ENCODE assay signal across 8 cellular contexts in genomic region chr3:195990841-195991174, GRCh38.
A peak's percentile ranks its signal among the peaks of the same experiment; 100 is the strongest.
DNase-seq lines count a peak whose midpoint lies in the region; ATAC-seq, FAIRE-seq and TF ChIP-seq lines count a peak whose summit lies in the region.
"Not testable (repeated sequence)": the region's sequence is repeated elsewhere in the genome, so short reads cannot be mapped to it uniquely, and the experiment has no call there.

No MANE protein-coding gene starts in this region.

- not testable (repeated sequence) for H3K27me3 Mint-ChIP-seq in activated naive CD8-positive, alpha-beta T cell treated with anti-CD3 and anti-CD28 coated beads, Interleukin-2, amount 50 U/mL, for 24 hours; neural progenitor cell (ENCODE audit: insufficient read depth, low read depth)

- H3K4me3 ChIP-seq in BLaER1, result peak overlapping the region; percentile 77
- H3K4me3 ChIP-seq in HL-60 (replicated peaks; ENCODE audit: insufficient read depth, low read length), result peak overlapping the region; percentile 66
- peak overlapping the region in 1 of 3 experiments; percentile 44 for H3K4me3 ChIP-seq in endothelial cell of umbilical vein (replicated peaks in 1 of 3; ENCODE audit: insufficient read depth in 1 of 3, low read depth in 1 of 3, low read length in 3 of 3)
- H3K4me3 ChIP-seq in kidney epithelial cell (ENCODE audit: low read depth, low read length), result peak overlapping the region; percentile 60
- H3K4me3 ChIP-seq in neural progenitor cell, result peak overlapping the region; percentile 72
- H3K4me3 ChIP-seq in suprapubic skin, result peak overlapping the region; percentile 75

- H3K4me1 Mint-ChIP-seq in activated naive CD8-positive, alpha-beta T cell treated with anti-CD3 and anti-CD28 coated beads, Interleukin-2, amount 50 U/mL, for 24 hours, result peaks cover 10% of the 10 kb centered on the region
- not testable (repeated sequence) for H3K4me1 Mint-ChIP-seq in neural progenitor cell

- H3K9me1 ChIP-seq in endothelial cell of umbilical vein (replicated peaks; ENCODE audit: control insufficient read depth, extremely low read depth, insufficient read depth, low read length), result not testable (repeated sequence)

- dilution Hi-C loops in endothelial cell of umbilical vein (cut with MboI; ENCODE audit: extremely low pct_ligation_motif_present, low sequenced_read_pairs), result not testable (repeated sequence)

- DNase-seq in HL-60 (ENCODE audit: low read depth in 1 of 2, low spot score in 1 of 2); activated naive CD8-positive, alpha-beta T cell treated with anti-CD3 and anti-CD28 coated beads, Interleukin-2, amount 50 U/mL, for 24 hours; endothelial cell of umbilical vein (ENCODE audit: low read depth, low spot score); kidney epithelial cell (ENCODE audit: low read depth); neural progenitor cell (ENCODE audit: low spot score); suprapubic skin (ENCODE audit: low spot score in 2 of 2): not testable (repeated sequence)

- POLR2A ChIA-PET in endothelial cell of umbilical vein (lab: Charles Lee), result not testable (repeated sequence)

- intact Hi-C loops in endothelial cell of umbilical vein (cut with micrococcal nuclease), result loop anchor here (5.0 kb wide), 1 partner anchor 139 kb away; no protein-coding TSS in a partner anchor

- not testable (repeated sequence) for H3K27me3 ChIP-seq in BLaER1; HL-60 (ENCODE audit: insufficient read depth, poor library complexity, severe bottlenecking); endothelial cell of umbilical vein (ENCODE audit: control insufficient read depth in 2 of 2, insufficient read depth in 2 of 2, low read length in 2 of 2); kidney epithelial cell (ENCODE audit: control insufficient read depth, insufficient read depth, low read length); neural progenitor cell; suprapubic skin

- H3K9me3 ChIP-seq in BLaER1; endothelial cell of umbilical vein (replicated peaks; ENCODE audit: control insufficient read depth, insufficient read depth, low read length); neural progenitor cell (ENCODE audit: low read depth); suprapubic skin: not testable (repeated sequence)

- not testable (repeated sequence) for H3K79me2 ChIP-seq in endothelial cell of umbilical vein (ENCODE audit: control insufficient read depth, insufficient read depth, low read length)
- peaks cover 22% of the 10 kb centered on the region for H3K79me2 ChIP-seq in neural progenitor cell (ENCODE audit: low read depth)

- not testable (repeated sequence) for H3F3A ChIP-seq in neural progenitor cell (ENCODE audit: low read depth)

- H3K9ac ChIP-seq in BLaER1, result peak overlapping the region; percentile 81; the same call in 1 of the 2 replicates
- H3K9ac ChIP-seq in endothelial cell of umbilical vein (replicated peaks; ENCODE audit: extremely low read depth, insufficient read depth, low read length); neural progenitor cell: not testable (repeated sequence)

- H3K9me3 Mint-ChIP-seq in activated naive CD8-positive, alpha-beta T cell treated with anti-CD3 and anti-CD28 coated beads, Interleukin-2, amount 50 U/mL, for 24 hours; neural progenitor cell: not testable (repeated sequence)

- H3K4me2 ChIP-seq in BLaER1 (peak overlapping the region; percentile 75), neural progenitor cell (peak overlapping the region; percentile 71)
- not testable (repeated sequence) for H3K4me2 ChIP-seq in endothelial cell of umbilical vein (ENCODE audit: insufficient read depth, low read length)

- ATAC-seq in SK-N-SH treated with all-trans-retinoic acid at 6 μM for 48 hours, result peak; percentile 8; the same call in 2 of the 3 replicates
- not testable (repeated sequence) for ATAC-seq in activated naive CD8-positive, alpha-beta T cell treated with anti-CD3 and anti-CD28 coated beads, Interleukin-2, amount 50 U/mL, for 24 hours

- H2AFZ ChIP-seq in endothelial cell of umbilical vein (ENCODE audit: low read depth, low read length), result peak overlapping the region; percentile 91
- H2AFZ ChIP-seq in neural progenitor cell (replicated peaks), result peak overlapping the region; percentile 95

- not testable (repeated sequence) for H4K20me1 ChIP-seq in BLaER1; endothelial cell of umbilical vein (replicated peaks; ENCODE audit: control insufficient read depth, extremely low read depth, insufficient read depth, low read length); neural progenitor cell (ENCODE audit: low read depth)

- H3K27ac ChIP-seq in BLaER1 (peak overlapping the region; percentile 80), suprapubic skin (peak overlapping the region; percentile 85)
- not testable (repeated sequence) for H3K27ac ChIP-seq in HL-60 (replicated peaks); endothelial cell of umbilical vein (ENCODE audit: insufficient read depth, low read depth, low read length); neural progenitor cell

- CTCF ChIA-PET in endothelial cell of umbilical vein (lab: Charles Lee), result not testable (repeated sequence)

- peak overlapping the region; percentile 81 for H3K27ac Mint-ChIP-seq in activated naive CD8-positive, alpha-beta T cell treated with anti-CD3 and anti-CD28 coated beads, Interleukin-2, amount 50 U/mL, for 24 hours
- peak overlapping the region; percentile 50 for H3K27ac Mint-ChIP-seq in neural progenitor cell

- BruUV-seq in endothelial cell of umbilical vein (replicated peaks; lab: Mats Ljungman, UMichigan), result not testable (repeated sequence)

- not testable (repeated sequence) for TF ChIP-seq POLR2A in endothelial cell of umbilical vein (IDR thresholded peaks at IDR 0.05; ENCODE audit: low read depth, low read length); suprapubic skin (IDR thresholded peaks at IDR 0.05)

- not testable (repeated sequence) for H3K36me3 Mint-ChIP-seq in activated naive CD8-positive, alpha-beta T cell treated with anti-CD3 and anti-CD28 coated beads, Interleukin-2, amount 50 U/mL, for 24 hours (ENCODE audit: low read depth); neural progenitor cell

- TF ChIP-seq EP300 in suprapubic skin (IDR thresholded peaks at IDR 0.05), result not testable (repeated sequence)

- WGBS in suprapubic skin, result 39% methylated on average over 7 of the region's 7 CpGs

- peaks cover 11% of the 10 kb centered on the region for H3K4me1 ChIP-seq in BLaER1
- not testable (repeated sequence) for H3K4me1 ChIP-seq in endothelial cell of umbilical vein (ENCODE audit: control insufficient read depth, extremely low read depth, insufficient read depth, low read length); neural progenitor cell; suprapubic skin

- H3K4me3 Mint-ChIP-seq in activated naive CD8-positive, alpha-beta T cell treated with anti-CD3 and anti-CD28 coated beads, Interleukin-2, amount 50 U/mL, for 24 hours, result peak overlapping the region; percentile 79
- H3K4me3 Mint-ChIP-seq in neural progenitor cell, result peak overlapping the region; percentile 90

- TF ChIP-seq CTCF in HL-60 (IDR thresholded peaks at IDR 0.05; ENCODE audit: insufficient read depth, low read length); endothelial cell of umbilical vein (IDR thresholded peaks at IDR 0.05; ENCODE audit: extremely low read depth in 1 of 2, insufficient read depth in 1 of 2, low read depth in 1 of 2, low read length in 2 of 2); kidney epithelial cell (IDR thresholded peaks at IDR 0.05; ENCODE audit: insufficient read depth, low read length, poor library complexity, severe bottlenecking); neural progenitor cell (IDR thresholded peaks at IDR 0.05); suprapubic skin (IDR thresholded peaks at IDR 0.05): not testable (repeated sequence)

- not testable (repeated sequence) for FAIRE-seq in endothelial cell of umbilical vein (lab: Jason Lieb, UNC)

- H3K36me3 ChIP-seq in BLaER1; endothelial cell of umbilical vein (ENCODE audit: control insufficient read depth in 2 of 2, extremely low read depth in 1 of 2, insufficient read depth in 2 of 2, low read length in 2 of 2); kidney epithelial cell (ENCODE audit: control insufficient read depth, insufficient read depth, low read length); neural progenitor cell; suprapubic skin: not testable (repeated sequence)
